ENCODE assay signal across 27 cellular contexts in the genomic region with DNA sequence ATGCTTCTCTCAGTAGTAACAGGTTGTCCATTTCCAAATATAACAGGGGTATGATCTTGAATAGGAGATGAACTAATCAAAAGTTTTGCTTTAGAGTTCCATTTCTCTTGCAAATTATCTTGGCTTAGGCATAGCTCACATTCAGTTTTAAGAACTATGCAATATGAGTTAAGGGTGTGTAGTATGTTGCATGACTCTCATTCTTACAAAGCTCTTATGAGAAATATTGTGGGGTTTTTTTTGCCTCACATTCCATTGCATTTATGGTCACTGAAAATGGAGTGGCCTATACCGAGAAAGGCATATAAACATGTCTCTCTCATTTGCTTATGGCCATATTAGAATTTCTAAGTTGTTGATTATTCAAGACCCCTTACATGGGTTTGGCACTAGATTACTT. TPM values are rescaled to one million over a fixed set of nuclear protein-coding genes. Genes with fewer than 3 reads are reported as not detected.
"Had no signal": no experiment of that assay in that cellular context is flagged by ENCODE, and none has a peak within 500 bp of the region (broad histone marks: within the 10 kb centered on the region; RNA-seq: fewer than 3 reads in every experiment).

No MANE protein-coding gene starts in this region.

- H3K27me3 ChIP-seq: MG63 had no signal

- ATAC-seq: activated CD8-positive, alpha-beta memory T cell treated with anti-CD3 and anti-CD28 coated beads, Interleukin-2, amount 10 ng/mL, durations not matched to agents 7 days and 5 days; HepG2; Panc1; Right ventricle myocardium inferior had no signal

- H3K36me3 ChIP-seq: MG63 had no signal

- H3K27ac ChIP-seq: SK-N-MC had no signal

- H3K4me3 ChIP-seq: MG63, SK-N-MC had no signal

- DNase-seq: activated CD4-positive, alpha-beta T cell treated with anti-CD3 and anti-CD28 coated beads for 48 hours; activated CD4-positive, alpha-beta T cell treated with anti-CD3 and anti-CD28 coated beads, Interleukin-2, amount 50 U/mL, for 4 hours; activated CD4-positive, CD25-positive, alpha-beta regulatory T cell treated with anti-CD3 and anti-CD28 coated beads, Interleukin-2, amount 50 U/mL, for 72 hours; activated CD8-positive, alpha-beta memory T cell treated with anti-CD3 and anti-CD28 coated beads, Interleukin-2, amount 10 ng/mL, durations not matched to agents 7 days and 5 days; activated effector memory CD4-positive, alpha-beta T cell treated with Interleukin-2 at 50 U/mL for 16 hours; activated naive CD4-positive, alpha-beta T cell; activated T-cell treated with anti-CD3 and anti-CD28 coated beads, Interleukin-2, amount 50 U/mL, for 24 hours; amygdala; MG63; MV-4-11; NCI-H1092 treated with DMSO at 0.1 percent for 48 hours; NCI-H1417 treated with DMSO at 0.1 percent for 48 hours; NCI-H1694; NCI-H2029; NCI-H2107; NCI-H345; NCI-H510A; NCI-H526 treated with DMSO at 0.1 percent for 48 hours; OCI-M1; RPMI8226; SW 1271 had no signal

- H3K9me3 ChIP-seq: MG63 had no signal

RNA-seq across cellular contexts. Expression of gene LAMB1, which starts 48.5 kb away (rescaled TPM):
- total RNA-seq: activated CD8-positive, alpha-beta memory T cell treated with anti-CD3 and anti-CD28 coated beads, Interleukin-2, amount 10 ng/mL, durations not matched to agents 7 days and 5 days; activated T-helper 1 cell treated with anti-CD3 and anti-CD28 coated beads, Interleukin-12 subunit alpha, Interleukin-12 subunit beta, Interleukin-2, Interleukin-4 antibody, amounts not matched to agents 30 ng/mL and 10 ng/mL and 1 ng/mL, durations not matched to agents 14 hours and 24 hours and 36 hours; T-helper 1 cell treated with Interleukin-12 subunit alpha and Interleukin-12 subunit beta and Interleukin-4 antibody, amounts not matched to agents 30 ng/mL and 1 ng/mL, for 36 hours had no signal
